In genomic region chr4:158259955-158260575, GRCh38 we compare ENCODE assay signal across 8 cellular contexts. TPM values are rescaled to one million over a fixed set of nuclear protein-coding genes. Genes with fewer than 3 reads are reported as not detected.
DNase-seq lines count a peak whose midpoint lies in the region; ATAC-seq, FAIRE-seq and TF ChIP-seq lines count a peak whose summit lies in the region.

No MANE protein-coding gene starts in this region.

- no peak for ATAC-seq in HG02588 (IDR thresholded peaks at IDR 0.05; ENCODE audit: unreplicated experiment)

- peak; percentile 18 for TF ChIP-seq CTCF in GM20000 (IDR thresholded peaks at IDR 0.05; ENCODE audit: extremely low read depth, missing control alignments)
- TF ChIP-seq CTCF in OCI-LY7 (conservative IDR thresholded peaks at IDR 0.05; ENCODE audit: low read length) = peak; percentile 76

- no TSS peak for BruUV-seq in OCI-LY7 (replicated peaks; lab: Mats Ljungman, UMichigan)

- CTCF ChIA-PET in OCI-LY7 (lab: Charles Lee; ENCODE audit: unreplicated experiment) = no interaction called here

- H3K79me2 ChIP-seq in OCI-LY7 (ENCODE audit: insufficient read depth, low read depth, low read length) = no peaks in the 10 kb centered on the region

- intact Hi-C loops in OCI-LY7 (cut with micrococcal nuclease; ENCODE audit: unreplicated experiment) = loop anchor here (1.0 to 10.0 kb wide), 4 partner anchors 68 to 945 kb away; no protein-coding TSS in a partner anchor

- DNase-seq in GM20000 (ENCODE audit: low spot score) (no peak), OCI-LY7 (ENCODE audit: low spot score) (peak; percentile 29), fibroblast of peridontal ligament (ENCODE audit: extremely low read depth) (peak; percentile 73), germinal center (ENCODE audit: low spot score) (no peak), NCI-H1048 (lab: John Stamatoyannopoulos, UW) (no peak)
- no peak for DNase-seq in activated CD4-positive, alpha-beta T cell treated with anti-CD3 and anti-CD28 coated beads, Interleukin-2, amount 50 U/mL, for 48 hours

- no peaks in the 10 kb centered on the region for H3K9me2 ChIP-seq in OCI-LY7 (ENCODE audit: insufficient read depth, low read length)

- no peaks in the 10 kb centered on the region for H4K20me1 ChIP-seq in OCI-LY7 (ENCODE audit: insufficient read depth, low read length)

- POLR2A ChIA-PET in OCI-LY7 (lab: Charles Lee) = interaction anchor here (0.9 kb wide), 1 partner anchor 330 kb away, joined by 3 read pairs; no protein-coding TSS in a partner anchor

- H3K4me3 ChIP-seq in OCI-LY7 (ENCODE audit: low read depth, low read length, poor library complexity, severe bottlenecking) = no peak overlapping the region

- H3K4me1 ChIP-seq in OCI-LY7 (ENCODE audit: insufficient read depth, low read length, poor library complexity, severe bottlenecking) = no peaks in the 10 kb centered on the region

- FAIRE-seq in A204.1 (lab: Jason Lieb, UNC) = peak; percentile 90

- H2AFZ ChIP-seq in OCI-LY7 (ENCODE audit: low read length) = no peak overlapping the region

- H3K4me2 ChIP-seq in OCI-LY7 (ENCODE audit: low read length) = no peak overlapping the region

- no peaks in the 10 kb centered on the region for H3K9me3 ChIP-seq in OCI-LY7 (ENCODE audit: low read length)

- H3K36me3 ChIP-seq in OCI-LY7 (ENCODE audit: insufficient read depth, low read length) = no peaks in the 10 kb centered on the region

- H3K27ac ChIP-seq in OCI-LY7 (ENCODE audit: low read depth, low read length, poor library complexity, severe bottlenecking) = no peak overlapping the region

RNA-seq across cellular contexts. Expression of gene TMEM144, which starts 49.8 kb away (rescaled TPM):
- not detected in 2 replicates for total RNA-seq in OCI-LY7 (2014; rRNA removed; shearing (Covaris generic))
- 0.30 and 0.66 TPM in 2 replicates for total RNA-seq in OCI-LY7 (2022)

Comparison
In these comparisons a context has a peak if more than half of its experiments do, and no peak if none do; other contexts are left out.
1. DNase-seq: peak in OCI-LY7 (single experiment) and fibroblast of peridontal ligament (single experiment); none in GM20000 (single experiment), activated CD4-positive, alpha-beta T cell treated with anti-CD3 and anti-CD28 coated beads, Interleukin-2, amount 50 U/mL, for 48 hours (0 of 2), germinal center (single experiment) and NCI-H1048 (single experiment).